ENCODE assay signal across 13 cellular contexts in the genomic region with DNA sequence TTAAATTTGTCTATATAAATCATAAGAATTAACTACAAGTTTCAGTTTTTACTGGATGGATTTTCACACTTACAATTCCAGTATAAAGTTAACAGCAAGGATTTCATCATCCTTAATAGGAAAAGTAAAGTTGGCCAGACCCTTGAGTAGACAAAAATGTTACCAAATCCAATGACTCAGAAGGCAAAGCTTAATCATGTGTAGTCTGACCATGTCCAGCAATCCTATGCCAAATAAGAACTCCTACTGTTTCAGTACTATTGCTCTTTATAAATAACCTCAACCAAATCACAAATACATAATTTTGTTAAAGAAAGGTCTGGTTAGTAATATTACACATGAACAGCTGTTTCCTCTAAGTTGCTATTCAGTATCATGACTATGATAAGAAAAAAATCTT. TPM values are rescaled to one million over a fixed set of nuclear protein-coding genes. Genes with fewer than 3 reads are reported as not detected.
A peak's percentile ranks its signal among the peaks of the same experiment; 100 is the strongest.
DNase-seq lines count a peak whose midpoint lies in the region; TF ChIP-seq lines count a peak whose summit lies in the region.
"Had no signal": no experiment of that assay in that cellular context is flagged by ENCODE, and none has a peak within 500 bp of the region (broad histone marks: within the 10 kb centered on the region; RNA-seq: fewer than 3 reads in every experiment).

No MANE protein-coding gene starts in this region.

- H3K27ac ChIP-seq in brain microvascular endothelial cell, result peak overlapping the region; percentile 42
- peak overlapping the region; percentile 29 for H3K27ac ChIP-seq in hepatocyte
- H3K27ac ChIP-seq in thyroid gland, result peak overlapping the region in 2 of 3 donors; percentile 32 to 64
- H3K27ac ChIP-seq in MM.1S (ENCODE audit: low read length), result no peak overlapping the region
- H3K27ac ChIP-seq: cardiac muscle cell, Peyer's patch had no signal

- H3K27me3 Mint-ChIP-seq in HFFc6 (ENCODE audit: insufficient read depth), result no peaks in the 10 kb centered on the region; the same call in 1 of the 2 replicates

- H3K27ac Mint-ChIP-seq in HFFc6, result peak overlapping the region; percentile 65; the same call in 1 of the 2 replicates

- H3K79me2 ChIP-seq in hepatocyte, result peaks cover 80% of the 10 kb centered on the region
- H3K79me2 ChIP-seq in MM.1S (ENCODE audit: low read length), result no peaks in the 10 kb centered on the region

- H3K4me1 ChIP-seq in hepatocyte (ENCODE audit: insufficient read depth) (peaks cover 10% of the 10 kb centered on the region), thyroid gland (peaks cover 14 to 24% of the 10 kb centered on the region in 2 donors), MM.1S (ENCODE audit: low read length) (no peaks in the 10 kb centered on the region)
- H3K4me1 ChIP-seq: Peyer's patch had no signal

- intact Hi-C loops in thyroid gland (cut with DNase I), result no loop called here

- in situ Hi-C loops in brain microvascular endothelial cell (cut with HindIII; ENCODE audit: low pct_ligation_motif_present, low sequenced_read_pairs), result no loop called here

- peaks cover 45% of the 10 kb centered on the region for H3K4me1 Mint-ChIP-seq in HFFc6 (ENCODE audit: low read depth)

- H3K27me3 ChIP-seq in brain microvascular endothelial cell (replicated peaks) (no peaks in the 10 kb centered on the region), hepatocyte (no peaks in the 10 kb centered on the region), thyroid gland (no peaks in the 10 kb centered on the region), MM.1S (replicated peaks; ENCODE audit: insufficient read depth, low read length) (no peaks in the 10 kb centered on the region)
- H3K27me3 ChIP-seq: cardiac muscle cell, Peyer's patch, stomach had no signal

- H3K9me2 ChIP-seq in hepatocyte (replicated peaks; ENCODE audit: insufficient read depth), result no peaks in the 10 kb centered on the region
- H3K9me2 ChIP-seq in MM.1S (replicated peaks; ENCODE audit: insufficient read depth, low read length), result no peaks in the 10 kb centered on the region

- peaks cover 82% of the 10 kb centered on the region for H3K36me3 Mint-ChIP-seq in HFFc6 (ENCODE audit: low read depth)

- H3K4me2 ChIP-seq in hepatocyte (no peak overlapping the region), MM.1S (ENCODE audit: low read depth, low read length) (no peak overlapping the region)

- no peak overlapping the region for H3K4me3 ChIP-seq in brain microvascular endothelial cell (ENCODE audit: low read depth, low read length)
- H3K4me3 ChIP-seq in hepatocyte, result no peak overlapping the region
- H3K4me3 ChIP-seq in thyroid gland (replicated peaks in 1 of 3), result no peak overlapping the region
- H3K4me3 ChIP-seq in MM.1S (ENCODE audit: low read length), result no peak overlapping the region
- H3K4me3 ChIP-seq: cardiac muscle cell, Peyer's patch, stomach had no signal

- H3K9ac ChIP-seq in MM.1S (ENCODE audit: low read length), result no peak overlapping the region

- no peak for TF ChIP-seq CTCF in HFFc6 (IDR thresholded peaks at IDR 0.05)
- no peak for TF ChIP-seq CTCF in brain microvascular endothelial cell (IDR thresholded peaks at IDR 0.05; ENCODE audit: low read depth, low read length, missing control alignments)
- TF ChIP-seq CTCF in hepatocyte (IDR thresholded peaks at IDR 0.05; ENCODE audit: poor library complexity), result no peak
- no peak for TF ChIP-seq CTCF in thyroid gland (IDR thresholded peaks at IDR 0.05)
- no peak for TF ChIP-seq CTCF in MM.1S (IDR thresholded peaks at IDR 0.05; ENCODE audit: low read length)

- no peaks in the 10 kb centered on the region for H3K9me3 ChIP-seq in hepatocyte (ENCODE audit: low read depth)
- no peaks in the 10 kb centered on the region for H3K9me3 ChIP-seq in thyroid gland
- H3K9me3 ChIP-seq in MM.1S (replicated peaks; ENCODE audit: insufficient read depth, low read length), result no peaks in the 10 kb centered on the region
- H3K9me3 ChIP-seq: Peyer's patch, stomach had no signal

- no peaks in the 10 kb centered on the region for H4K20me1 ChIP-seq in hepatocyte (ENCODE audit: insufficient read depth, poor library complexity, severe bottlenecking)
- no peaks in the 10 kb centered on the region for H4K20me1 ChIP-seq in MM.1S (ENCODE audit: insufficient read depth, low read length)

- H3K9me3 Mint-ChIP-seq in HFFc6, result peaks cover 13% of the 10 kb centered on the region

- DNase-seq in HFFc6 (peak; percentile 72), brain microvascular endothelial cell (peak; percentile 53), hepatocyte (ENCODE audit: low spot score) (peak; percentile 32), thyroid gland (no peak), MM.1S (no peak), SKM-1 (lab: John Stamatoyannopoulos, UW; ENCODE audit: unreplicated experiment) (no peak), NCI-H524 (lab: John Stamatoyannopoulos, UW) (no peak)
- no peak for DNase-seq in stimulated activated CD4-positive, alpha-beta T cell treated with anti-CD3 and anti-CD28 coated beads, Interleukin-15, amount 100 ng/mL, for 24 hours
- DNase-seq: activated CD4-positive, alpha-beta T cell treated with anti-CD3 and anti-CD28 coated beads, Interleukin-2, amount 50 U/mL, for 1 hour; islet precursor cell; Peyer's patch; stomach had no signal

- H3K4me3 Mint-ChIP-seq in HFFc6, result no peak overlapping the region; the same call in 1 of the 2 replicates

- TF ChIP-seq POLR2A in thyroid gland (IDR thresholded peaks at IDR 0.05), result no peak

- H2AFZ ChIP-seq in hepatocyte, result no peak overlapping the region
- no peak overlapping the region for H2AFZ ChIP-seq in MM.1S (ENCODE audit: low read length)

- H3K36me3 ChIP-seq in brain microvascular endothelial cell (replicated peaks) (peaks cover 15% of the 10 kb centered on the region), hepatocyte (replicated peaks; ENCODE audit: insufficient read depth, low read depth) (no peaks in the 10 kb centered on the region), thyroid gland (peaks cover 0 to under 1% of the 10 kb centered on the region in 2 donors), MM.1S (replicated peaks; ENCODE audit: insufficient read depth, low read length) (no peaks in the 10 kb centered on the region)

- no peaks in the 10 kb centered on the region for H3F3A ChIP-seq in MM.1S (ENCODE audit: insufficient read depth, low read length)

RNA-seq across cellular contexts. Expression of a gene that starts 35.0 kb away (rescaled TPM):
- total RNA-seq in HFFc6 (2021; fragmentation: NEBNext Ultra II Directional; extraction: Animal tissue kit (Norgen Biotek cat#: 25700)), result 100 to 1,000 TPM; 181 to 358 (median 200) TPM
- total RNA-seq in hepatocyte (148 and 155 TPM in 2 replicates), thyroid gland (100 to 1,000 TPM; 110 to 171 (median 156) TPM)
- 93.8 and 97.3 TPM in 2 replicates for polyA plus RNA-seq in hepatocyte

Comparison
In these comparisons a context has a peak if more than half of its experiments do, and no peak if none do; other contexts are left out.
1. DNase-seq: peak in HFFc6 (single experiment), brain microvascular endothelial cell (single experiment) and hepatocyte (single experiment); none in thyroid gland (0 of 2), stimulated activated CD4-positive, alpha-beta T cell treated with anti-CD3 and anti-CD28 coated beads, Interleukin-15, amount 100 ng/mL, for 24 hours (single experiment), MM.1S (single experiment), SKM-1 (single experiment) and NCI-H524 (0 of 2).